1 cellular context compared by ENCODE assay signal in the genomic region with DNA sequence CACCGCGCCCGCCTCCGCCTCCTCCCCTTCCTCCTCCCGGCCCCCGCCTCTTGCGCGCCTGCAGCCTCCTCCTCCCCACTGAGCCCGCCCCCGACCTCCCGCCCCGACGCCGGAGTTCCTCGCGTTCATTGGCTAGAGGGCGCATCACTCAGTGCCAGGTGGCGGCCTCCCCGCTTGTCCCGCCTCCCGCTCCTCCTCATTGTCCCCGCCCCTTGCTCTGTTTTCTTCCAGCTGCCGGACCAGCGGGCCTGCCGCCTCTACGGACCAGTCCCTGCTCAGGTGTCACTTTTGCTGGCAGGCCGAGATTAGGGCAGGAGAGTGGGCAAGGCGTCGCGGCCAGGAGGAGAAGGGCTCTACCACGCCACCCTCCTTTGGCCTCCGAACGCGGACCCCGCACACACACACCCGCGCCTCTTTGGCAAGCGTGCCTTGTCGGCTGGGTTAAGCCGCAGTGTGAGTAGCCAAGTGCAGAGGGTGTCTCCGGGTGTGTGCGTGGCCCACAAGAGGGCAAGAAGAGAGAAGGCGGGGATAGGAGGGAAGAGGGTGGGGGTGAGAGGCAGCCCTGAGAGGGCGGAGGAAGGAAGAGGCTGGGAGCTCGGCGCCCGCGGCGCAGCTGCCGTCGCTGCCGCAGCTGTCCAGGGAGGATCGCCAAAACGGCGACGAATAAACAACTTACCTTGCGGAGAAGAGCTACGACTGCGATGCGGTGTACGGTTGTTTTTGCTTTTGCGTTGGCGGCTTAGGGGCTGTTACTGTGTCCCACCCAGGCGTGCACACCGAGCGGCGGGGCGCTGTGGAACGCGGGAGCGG.
TF ChIP-seq lines count a peak whose summit lies in the region.

No MANE protein-coding gene starts in this region.

TF ChIP-seq in WTC11, 78 proteins besides CTCF, POLR2A, EP300 and RAD21 (continued from another document and continues in another):
- TF ChIP-seq, protein P1, sequence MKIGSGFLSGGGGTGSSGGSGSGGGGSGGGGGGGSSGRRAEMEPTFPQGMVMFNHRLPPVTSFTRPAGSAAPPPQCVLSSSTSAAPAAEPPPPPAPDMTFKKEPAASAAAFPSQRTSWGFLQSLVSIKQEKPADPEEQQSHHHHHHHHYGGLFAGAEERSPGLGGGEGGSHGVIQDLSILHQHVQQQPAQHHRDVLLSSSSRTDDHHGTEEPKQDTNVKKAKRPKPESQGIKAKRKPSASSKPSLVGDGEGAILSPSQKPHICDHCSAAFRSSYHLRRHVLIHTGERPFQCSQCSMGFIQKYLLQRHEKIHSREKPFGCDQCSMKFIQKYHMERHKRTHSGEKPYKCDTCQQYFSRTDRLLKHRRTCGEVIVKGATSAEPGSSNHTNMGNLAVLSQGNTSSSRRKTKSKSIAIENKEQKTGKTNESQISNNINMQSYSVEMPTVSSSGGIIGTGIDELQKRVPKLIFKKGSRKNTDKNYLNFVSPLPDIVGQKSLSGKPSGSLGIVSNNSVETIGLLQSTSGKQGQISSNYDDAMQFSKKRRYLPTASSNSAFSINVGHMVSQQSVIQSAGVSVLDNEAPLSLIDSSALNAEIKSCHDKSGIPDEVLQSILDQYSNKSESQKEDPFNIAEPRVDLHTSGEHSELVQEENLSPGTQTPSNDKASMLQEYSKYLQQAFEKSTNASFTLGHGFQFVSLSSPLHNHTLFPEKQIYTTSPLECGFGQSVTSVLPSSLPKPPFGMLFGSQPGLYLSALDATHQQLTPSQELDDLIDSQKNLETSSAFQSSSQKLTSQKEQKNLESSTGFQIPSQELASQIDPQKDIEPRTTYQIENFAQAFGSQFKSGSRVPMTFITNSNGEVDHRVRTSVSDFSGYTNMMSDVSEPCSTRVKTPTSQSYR (CRISPR knock-in tag; IDR thresholded peaks at IDR 0.05): no peak
- TF ChIP-seq, protein P2, sequence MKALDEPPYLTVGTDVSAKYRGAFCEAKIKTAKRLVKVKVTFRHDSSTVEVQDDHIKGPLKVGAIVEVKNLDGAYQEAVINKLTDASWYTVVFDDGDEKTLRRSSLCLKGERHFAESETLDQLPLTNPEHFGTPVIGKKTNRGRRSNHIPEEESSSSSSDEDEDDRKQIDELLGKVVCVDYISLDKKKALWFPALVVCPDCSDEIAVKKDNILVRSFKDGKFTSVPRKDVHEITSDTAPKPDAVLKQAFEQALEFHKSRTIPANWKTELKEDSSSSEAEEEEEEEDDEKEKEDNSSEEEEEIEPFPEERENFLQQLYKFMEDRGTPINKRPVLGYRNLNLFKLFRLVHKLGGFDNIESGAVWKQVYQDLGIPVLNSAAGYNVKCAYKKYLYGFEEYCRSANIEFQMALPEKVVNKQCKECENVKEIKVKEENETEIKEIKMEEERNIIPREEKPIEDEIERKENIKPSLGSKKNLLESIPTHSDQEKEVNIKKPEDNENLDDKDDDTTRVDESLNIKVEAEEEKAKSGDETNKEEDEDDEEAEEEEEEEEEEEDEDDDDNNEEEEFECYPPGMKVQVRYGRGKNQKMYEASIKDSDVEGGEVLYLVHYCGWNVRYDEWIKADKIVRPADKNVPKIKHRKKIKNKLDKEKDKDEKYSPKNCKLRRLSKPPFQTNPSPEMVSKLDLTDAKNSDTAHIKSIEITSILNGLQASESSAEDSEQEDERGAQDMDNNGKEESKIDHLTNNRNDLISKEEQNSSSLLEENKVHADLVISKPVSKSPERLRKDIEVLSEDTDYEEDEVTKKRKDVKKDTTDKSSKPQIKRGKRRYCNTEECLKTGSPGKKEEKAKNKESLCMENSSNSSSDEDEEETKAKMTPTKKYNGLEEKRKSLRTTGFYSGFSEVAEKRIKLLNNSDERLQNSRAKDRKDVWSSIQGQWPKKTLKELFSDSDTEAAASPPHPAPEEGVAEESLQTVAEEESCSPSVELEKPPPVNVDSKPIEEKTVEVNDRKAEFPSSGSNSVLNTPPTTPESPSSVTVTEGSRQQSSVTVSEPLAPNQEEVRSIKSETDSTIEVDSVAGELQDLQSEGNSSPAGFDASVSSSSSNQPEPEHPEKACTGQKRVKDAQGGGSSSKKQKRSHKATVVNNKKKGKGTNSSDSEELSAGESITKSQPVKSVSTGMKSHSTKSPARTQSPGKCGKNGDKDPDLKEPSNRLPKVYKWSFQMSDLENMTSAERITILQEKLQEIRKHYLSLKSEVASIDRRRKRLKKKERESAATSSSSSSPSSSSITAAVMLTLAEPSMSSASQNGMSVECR (CRISPR knock-in tag; IDR thresholded peaks at IDR 0.05; ENCODE audit: borderline replicate concordance): peak; percentile 66; the same call in 1 of the 2 replicates
- TF ChIP-seq NFYB (CRISPR knock-in tag; conservative IDR thresholded peaks at IDR 0.05; ENCODE audit: low read depth) (peak; percentile 73), NFATC4 (CRISPR knock-in tag; IDR thresholded peaks at IDR 0.05) (no peak), ZNF317 (CRISPR knock-in tag; IDR thresholded peaks at IDR 0.05; ENCODE audit: borderline replicate concordance, low read depth) (no peak), CBFB (CRISPR knock-in tag; IDR thresholded peaks at IDR 0.05; ENCODE audit: low read depth) (no peak), ZBTB21 (CRISPR knock-in tag; IDR thresholded peaks at IDR 0.05; ENCODE audit: borderline replicate concordance) (peak; percentile 41; the same call in 1 of the 2 replicates), ZNF121 (CRISPR knock-in tag; IDR thresholded peaks at IDR 0.05) (no peak), JUN (CRISPR knock-in tag; IDR thresholded peaks at IDR 0.05) (no peak), ZNF671 (CRISPR knock-in tag; IDR thresholded peaks at IDR 0.05) (no peak), TEAD1 (CRISPR knock-in tag; IDR thresholded peaks at IDR 0.05) (peak; percentile 43; the same call in 1 of the 2 replicates), TEAD4 (CRISPR knock-in tag; IDR thresholded peaks at IDR 0.05) (no peak), NR1H2 (CRISPR knock-in tag; IDR thresholded peaks at IDR 0.05) (no peak), JAZF1 (CRISPR knock-in tag; IDR thresholded peaks at IDR 0.05) (no peak), ZNF219 (CRISPR knock-in tag; IDR thresholded peaks at IDR 0.05; ENCODE audit: borderline replicate concordance) (no peak), SOX15 (CRISPR knock-in tag; IDR thresholded peaks at IDR 0.05) (no peak), CREM (CRISPR knock-in tag; IDR thresholded peaks at IDR 0.05) (peak; percentile 43; the same call in 1 of the 2 replicates), IRF2 (CRISPR knock-in tag; IDR thresholded peaks at IDR 0.05; ENCODE audit: borderline replicate concordance, low read depth) (no peak), GTF2I (CRISPR knock-in tag; conservative IDR thresholded peaks at IDR 0.05) (no peak), RORB (CRISPR knock-in tag; IDR thresholded peaks at IDR 0.05) (no peak), GABPB1 (CRISPR knock-in tag; IDR thresholded peaks at IDR 0.05) (0 out of 2 replicates have a peak, but pooled peaks have one; percentile 27), RELA (CRISPR knock-in tag; IDR thresholded peaks at IDR 0.05; ENCODE audit: borderline replicate concordance) (no peak), ESRRA (CRISPR knock-in tag; IDR thresholded peaks at IDR 0.05; ENCODE audit: borderline replicate concordance) (no peak)
- TF ChIP-seq, protein P3, sequence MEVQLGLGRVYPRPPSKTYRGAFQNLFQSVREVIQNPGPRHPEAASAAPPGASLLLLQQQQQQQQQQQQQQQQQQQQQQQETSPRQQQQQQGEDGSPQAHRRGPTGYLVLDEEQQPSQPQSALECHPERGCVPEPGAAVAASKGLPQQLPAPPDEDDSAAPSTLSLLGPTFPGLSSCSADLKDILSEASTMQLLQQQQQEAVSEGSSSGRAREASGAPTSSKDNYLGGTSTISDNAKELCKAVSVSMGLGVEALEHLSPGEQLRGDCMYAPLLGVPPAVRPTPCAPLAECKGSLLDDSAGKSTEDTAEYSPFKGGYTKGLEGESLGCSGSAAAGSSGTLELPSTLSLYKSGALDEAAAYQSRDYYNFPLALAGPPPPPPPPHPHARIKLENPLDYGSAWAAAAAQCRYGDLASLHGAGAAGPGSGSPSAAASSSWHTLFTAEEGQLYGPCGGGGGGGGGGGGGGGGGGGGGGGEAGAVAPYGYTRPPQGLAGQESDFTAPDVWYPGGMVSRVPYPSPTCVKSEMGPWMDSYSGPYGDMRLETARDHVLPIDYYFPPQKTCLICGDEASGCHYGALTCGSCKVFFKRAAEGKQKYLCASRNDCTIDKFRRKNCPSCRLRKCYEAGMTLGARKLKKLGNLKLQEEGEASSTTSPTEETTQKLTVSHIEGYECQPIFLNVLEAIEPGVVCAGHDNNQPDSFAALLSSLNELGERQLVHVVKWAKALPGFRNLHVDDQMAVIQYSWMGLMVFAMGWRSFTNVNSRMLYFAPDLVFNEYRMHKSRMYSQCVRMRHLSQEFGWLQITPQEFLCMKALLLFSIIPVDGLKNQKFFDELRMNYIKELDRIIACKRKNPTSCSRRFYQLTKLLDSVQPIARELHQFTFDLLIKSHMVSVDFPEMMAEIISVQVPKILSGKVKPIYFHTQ (CRISPR knock-in tag; IDR thresholded peaks at IDR 0.05): no peak
- TF ChIP-seq, protein P4, sequence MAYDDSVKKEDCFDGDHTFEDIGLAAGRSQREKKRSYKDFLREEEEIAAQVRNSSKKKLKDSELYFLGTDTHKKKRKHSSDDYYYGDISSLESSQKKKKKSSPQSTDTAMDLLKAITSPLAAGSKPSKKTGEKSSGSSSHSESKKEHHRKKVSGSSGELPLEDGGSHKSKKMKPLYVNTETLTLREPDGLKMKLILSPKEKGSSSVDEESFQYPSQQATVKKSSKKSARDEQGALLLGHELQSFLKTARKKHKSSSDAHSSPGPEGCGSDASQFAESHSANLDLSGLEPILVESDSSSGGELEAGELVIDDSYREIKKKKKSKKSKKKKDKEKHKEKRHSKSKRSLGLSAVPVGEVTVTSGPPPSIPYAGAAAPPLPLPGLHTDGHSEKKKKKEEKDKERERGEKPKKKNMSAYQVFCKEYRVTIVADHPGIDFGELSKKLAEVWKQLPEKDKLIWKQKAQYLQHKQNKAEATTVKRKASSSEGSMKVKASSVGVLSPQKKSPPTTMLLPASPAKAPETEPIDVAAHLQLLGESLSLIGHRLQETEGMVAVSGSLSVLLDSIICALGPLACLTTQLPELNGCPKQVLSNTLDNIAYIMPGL (CRISPR knock-in tag; IDR thresholded peaks at IDR 0.05): peak; percentile 15
- TF ChIP-seq, protein P5, sequence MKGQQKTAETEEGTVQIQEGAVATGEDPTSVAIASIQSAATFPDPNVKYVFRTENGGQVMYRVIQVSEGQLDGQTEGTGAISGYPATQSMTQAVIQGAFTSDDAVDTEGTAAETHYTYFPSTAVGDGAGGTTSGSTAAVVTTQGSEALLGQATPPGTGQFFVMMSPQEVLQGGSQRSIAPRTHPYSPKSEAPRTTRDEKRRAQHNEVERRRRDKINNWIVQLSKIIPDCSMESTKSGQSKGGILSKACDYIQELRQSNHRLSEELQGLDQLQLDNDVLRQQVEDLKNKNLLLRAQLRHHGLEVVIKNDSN (CRISPR knock-in tag; IDR thresholded peaks at IDR 0.05): peak; percentile 57; the same call in 1 of the 2 replicates
- TF ChIP-seq, protein P6, sequence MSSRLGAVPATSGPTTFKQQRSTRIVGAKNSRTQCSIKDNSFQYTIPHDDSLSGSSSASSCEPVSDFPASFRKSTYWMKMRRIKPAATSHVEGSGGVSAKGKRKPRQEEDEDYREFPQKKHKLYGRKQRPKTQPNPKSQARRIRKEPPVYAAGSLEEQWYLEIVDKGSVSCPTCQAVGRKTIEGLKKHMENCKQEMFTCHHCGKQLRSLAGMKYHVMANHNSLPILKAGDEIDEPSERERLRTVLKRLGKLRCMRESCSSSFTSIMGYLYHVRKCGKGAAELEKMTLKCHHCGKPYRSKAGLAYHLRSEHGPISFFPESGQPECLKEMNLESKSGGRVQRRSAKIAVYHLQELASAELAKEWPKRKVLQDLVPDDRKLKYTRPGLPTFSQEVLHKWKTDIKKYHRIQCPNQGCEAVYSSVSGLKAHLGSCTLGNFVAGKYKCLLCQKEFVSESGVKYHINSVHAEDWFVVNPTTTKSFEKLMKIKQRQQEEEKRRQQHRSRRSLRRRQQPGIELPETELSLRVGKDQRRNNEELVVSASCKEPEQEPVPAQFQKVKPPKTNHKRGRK (CRISPR knock-in tag; IDR thresholded peaks at IDR 0.05; ENCODE audit: borderline replicate concordance): no peak
- TF ChIP-seq, protein P7, sequence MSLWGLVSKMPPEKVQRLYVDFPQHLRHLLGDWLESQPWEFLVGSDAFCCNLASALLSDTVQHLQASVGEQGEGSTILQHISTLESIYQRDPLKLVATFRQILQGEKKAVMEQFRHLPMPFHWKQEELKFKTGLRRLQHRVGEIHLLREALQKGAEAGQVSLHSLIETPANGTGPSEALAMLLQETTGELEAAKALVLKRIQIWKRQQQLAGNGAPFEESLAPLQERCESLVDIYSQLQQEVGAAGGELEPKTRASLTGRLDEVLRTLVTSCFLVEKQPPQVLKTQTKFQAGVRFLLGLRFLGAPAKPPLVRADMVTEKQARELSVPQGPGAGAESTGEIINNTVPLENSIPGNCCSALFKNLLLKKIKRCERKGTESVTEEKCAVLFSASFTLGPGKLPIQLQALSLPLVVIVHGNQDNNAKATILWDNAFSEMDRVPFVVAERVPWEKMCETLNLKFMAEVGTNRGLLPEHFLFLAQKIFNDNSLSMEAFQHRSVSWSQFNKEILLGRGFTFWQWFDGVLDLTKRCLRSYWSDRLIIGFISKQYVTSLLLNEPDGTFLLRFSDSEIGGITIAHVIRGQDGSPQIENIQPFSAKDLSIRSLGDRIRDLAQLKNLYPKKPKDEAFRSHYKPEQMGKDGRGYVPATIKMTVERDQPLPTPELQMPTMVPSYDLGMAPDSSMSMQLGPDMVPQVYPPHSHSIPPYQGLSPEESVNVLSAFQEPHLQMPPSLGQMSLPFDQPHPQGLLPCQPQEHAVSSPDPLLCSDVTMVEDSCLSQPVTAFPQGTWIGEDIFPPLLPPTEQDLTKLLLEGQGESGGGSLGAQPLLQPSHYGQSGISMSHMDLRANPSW (CRISPR knock-in tag; conservative IDR thresholded peaks at IDR 0.05; ENCODE audit: low read depth): no peak
- TF ChIP-seq, protein P8, sequence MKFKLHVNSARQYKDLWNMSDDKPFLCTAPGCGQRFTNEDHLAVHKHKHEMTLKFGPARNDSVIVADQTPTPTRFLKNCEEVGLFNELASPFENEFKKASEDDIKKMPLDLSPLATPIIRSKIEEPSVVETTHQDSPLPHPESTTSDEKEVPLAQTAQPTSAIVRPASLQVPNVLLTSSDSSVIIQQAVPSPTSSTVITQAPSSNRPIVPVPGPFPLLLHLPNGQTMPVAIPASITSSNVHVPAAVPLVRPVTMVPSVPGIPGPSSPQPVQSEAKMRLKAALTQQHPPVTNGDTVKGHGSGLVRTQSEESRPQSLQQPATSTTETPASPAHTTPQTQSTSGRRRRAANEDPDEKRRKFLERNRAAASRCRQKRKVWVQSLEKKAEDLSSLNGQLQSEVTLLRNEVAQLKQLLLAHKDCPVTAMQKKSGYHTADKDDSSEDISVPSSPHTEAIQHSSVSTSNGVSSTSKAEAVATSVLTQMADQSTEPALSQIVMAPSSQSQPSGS (CRISPR knock-in tag; IDR thresholded peaks at IDR 0.05; ENCODE audit: borderline replicate concordance, low read depth): no peak
- TF ChIP-seq, protein P9, sequence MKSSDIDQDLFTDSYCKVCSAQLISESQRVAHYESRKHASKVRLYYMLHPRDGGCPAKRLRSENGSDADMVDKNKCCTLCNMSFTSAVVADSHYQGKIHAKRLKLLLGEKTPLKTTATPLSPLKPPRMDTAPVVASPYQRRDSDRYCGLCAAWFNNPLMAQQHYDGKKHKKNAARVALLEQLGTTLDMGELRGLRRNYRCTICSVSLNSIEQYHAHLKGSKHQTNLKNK (CRISPR knock-in tag; IDR thresholded peaks at IDR 0.05): no peak
- TF ChIP-seq, protein P10, sequence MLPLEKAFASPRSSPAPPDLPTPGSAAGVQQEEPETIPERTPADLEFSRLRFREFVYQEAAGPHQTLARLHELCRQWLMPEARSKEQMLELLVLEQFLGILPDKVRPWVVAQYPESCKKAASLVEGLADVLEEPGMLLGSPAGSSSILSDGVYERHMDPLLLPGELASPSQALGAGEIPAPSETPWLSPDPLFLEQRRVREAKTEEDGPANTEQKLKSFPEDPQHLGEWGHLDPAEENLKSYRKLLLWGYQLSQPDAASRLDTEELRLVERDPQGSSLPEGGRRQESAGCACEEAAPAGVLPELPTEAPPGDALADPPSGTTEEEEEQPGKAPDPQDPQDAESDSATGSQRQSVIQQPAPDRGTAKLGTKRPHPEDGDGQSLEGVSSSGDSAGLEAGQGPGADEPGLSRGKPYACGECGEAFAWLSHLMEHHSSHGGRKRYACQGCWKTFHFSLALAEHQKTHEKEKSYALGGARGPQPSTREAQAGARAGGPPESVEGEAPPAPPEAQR (CRISPR knock-in tag; IDR thresholded peaks at IDR 0.05): no peak
